Comparison of ENCODE assay signal across 1 cellular context in genomic region chr11:91199866-91200265, GRCh38.
TF ChIP-seq lines count a peak whose summit lies in the region.

No MANE protein-coding gene starts in this region.

TF ChIP-seq in WTC11, 78 proteins besides CTCF, POLR2A, EP300 and RAD21 (continued from another document):
- TF ChIP-seq ZNF425 (CRISPR knock-in tag; conservative IDR thresholded peaks at IDR 0.05) (no peak), SMAD3 (CRISPR knock-in tag; IDR thresholded peaks at IDR 0.05; ENCODE audit: borderline replicate concordance) (no peak), MYBL2 (CRISPR knock-in tag; IDR thresholded peaks at IDR 0.05) (no peak), GTF2I (CRISPR knock-in tag; conservative IDR thresholded peaks at IDR 0.05) (no peak), ELF4 (CRISPR knock-in tag; IDR thresholded peaks at IDR 0.05; ENCODE audit: low read depth) (no peak), TCF7 (CRISPR knock-in tag; IDR thresholded peaks at IDR 0.05; ENCODE audit: low read depth) (no peak), SOX15 (CRISPR knock-in tag; IDR thresholded peaks at IDR 0.05) (no peak), FOXP4 (CRISPR knock-in tag; IDR thresholded peaks at IDR 0.05) (no peak), FOXK1 (CRISPR knock-in tag; IDR thresholded peaks at IDR 0.05) (no peak), ZNF423 (CRISPR knock-in tag; IDR thresholded peaks at IDR 0.05) (no peak), ZNF263 (CRISPR knock-in tag; IDR thresholded peaks at IDR 0.05; ENCODE audit: low read depth) (no peak), JAZF1 (CRISPR knock-in tag; IDR thresholded peaks at IDR 0.05) (no peak)
